Comparison of ENCODE assay signal across 1 cellular context in the genomic region with DNA sequence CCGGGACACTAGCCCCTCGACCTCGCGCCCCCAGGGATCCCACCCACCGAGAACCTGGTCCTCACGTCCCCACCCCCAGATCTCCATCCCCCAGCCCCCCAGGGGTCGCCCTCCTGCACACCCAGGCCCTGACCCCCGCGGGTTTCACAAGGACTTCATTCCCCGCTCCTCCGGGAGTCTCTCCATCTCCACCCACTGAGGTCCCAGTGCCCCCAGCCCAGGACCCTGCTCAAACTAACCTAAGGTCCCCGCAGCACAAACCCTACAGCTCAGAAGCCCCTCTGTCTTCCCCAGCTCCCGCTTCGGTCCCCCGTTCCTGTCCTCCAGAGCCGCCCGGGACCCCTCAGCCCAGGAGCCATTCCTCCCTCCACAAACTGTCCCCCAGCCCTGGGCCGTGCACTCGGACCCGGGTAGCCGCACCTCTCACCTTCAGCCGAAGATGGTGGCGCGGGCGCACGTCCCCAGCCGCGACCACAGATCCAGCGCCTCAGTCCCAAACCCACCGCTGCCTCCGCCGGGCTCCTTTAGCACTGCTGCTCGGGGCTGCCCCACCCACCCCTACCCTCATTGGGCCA.
TF ChIP-seq lines count a peak whose summit lies in the region.

Gene MYH10, minus strand, starts transcription at position 499 of the 575 bp plus-strand sequence. CDS start 7,479 bp downstream, outside the sequence.

TF ChIP-seq in endothelial cell of umbilical vein, 7 proteins besides CTCF, POLR2A, EP300 and RAD21:
- TF ChIP-seq EZH2 (IDR thresholded peaks at IDR 0.05; ENCODE audit: borderline replicate concordance, low read depth, low read length, severe bottlenecking) = no peak
- TF ChIP-seq MAX (IDR thresholded peaks at IDR 0.05; ENCODE audit: insufficient read depth, insufficient read length) = no peak
TF ChIP-seq in endothelial cell of umbilical vein: peak in this region for 0.
